ENCODE assay signal across 1 cellular context in the genomic region with DNA sequence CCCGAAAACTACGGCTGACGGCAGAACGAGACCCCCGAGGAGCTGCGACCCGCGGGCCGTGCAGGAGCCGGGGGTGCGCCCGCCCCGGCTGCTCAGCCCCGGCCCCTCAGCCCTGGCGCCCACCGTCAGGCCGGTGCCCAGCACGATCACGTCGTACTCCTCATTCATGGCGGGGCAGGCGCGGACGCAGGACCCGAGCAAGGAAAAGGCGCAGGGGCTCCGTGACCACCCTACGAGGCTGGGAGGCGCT.
TF ChIP-seq lines count a peak whose summit lies in the region.

No MANE protein-coding gene starts in this region.

TF ChIP-seq in HepG2, 621 proteins besides CTCF, POLR2A, EP300 and RAD21 (continued from another document):
- TF ChIP-seq, protein P1, sequence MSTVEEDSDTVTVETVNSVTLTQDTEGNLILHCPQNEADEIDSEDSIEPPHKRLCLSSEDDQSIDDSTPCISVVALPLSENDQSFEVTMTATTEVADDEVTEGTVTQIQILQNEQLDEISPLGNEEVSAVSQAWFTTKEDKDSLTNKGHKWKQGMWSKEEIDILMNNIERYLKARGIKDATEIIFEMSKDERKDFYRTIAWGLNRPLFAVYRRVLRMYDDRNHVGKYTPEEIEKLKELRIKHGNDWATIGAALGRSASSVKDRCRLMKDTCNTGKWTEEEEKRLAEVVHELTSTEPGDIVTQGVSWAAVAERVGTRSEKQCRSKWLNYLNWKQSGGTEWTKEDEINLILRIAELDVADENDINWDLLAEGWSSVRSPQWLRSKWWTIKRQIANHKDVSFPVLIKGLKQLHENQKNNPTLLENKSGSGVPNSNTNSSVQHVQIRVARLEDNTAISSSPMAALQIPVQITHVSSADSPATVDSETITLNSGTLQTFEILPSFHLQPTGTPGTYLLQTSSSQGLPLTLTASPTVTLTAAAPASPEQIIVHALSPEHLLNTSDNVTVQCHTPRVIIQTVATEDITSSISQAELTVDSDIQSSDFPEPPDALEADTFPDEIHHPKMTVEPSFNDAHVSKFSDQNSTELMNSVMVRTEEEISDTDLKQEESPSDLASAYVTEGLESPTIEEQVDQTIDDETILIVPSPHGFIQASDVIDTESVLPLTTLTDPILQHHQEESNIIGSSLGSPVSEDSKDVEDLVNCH (CRISPR knock-in tag; IDR thresholded peaks at IDR 0.05), result no peak
- TF ChIP-seq, protein P2, sequence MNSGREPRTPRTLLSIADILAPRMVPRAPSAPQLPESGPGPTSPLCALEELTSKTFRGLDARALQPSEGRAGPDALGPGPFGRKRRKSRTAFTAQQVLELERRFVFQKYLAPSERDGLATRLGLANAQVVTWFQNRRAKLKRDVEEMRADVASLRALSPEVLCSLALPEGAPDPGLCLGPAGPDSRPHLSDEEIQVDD (CRISPR knock-in tag; IDR thresholded peaks at IDR 0.05; ENCODE audit: borderline replicate concordance), result peak; percentile 27; the same call in 1 of the 2 replicates
- TF ChIP-seq MED1 (CRISPR knock-in tag; IDR thresholded peaks at IDR 0.05) (no peak), EHMT2 (IDR thresholded peaks at IDR 0.05; ENCODE audit: borderline replicate concordance, low read depth, low read length) (no peak), TP53 (CRISPR knock-in tag; conservative IDR thresholded peaks at IDR 0.05) (no peak), ZNF30 (CRISPR knock-in tag; IDR thresholded peaks at IDR 0.05) (no peak), KLF13 (CRISPR knock-in tag; IDR thresholded peaks at IDR 0.05) (no peak), EED (CRISPR knock-in tag; IDR thresholded peaks at IDR 0.05) (no peak), FOXA1 (IDR thresholded peaks at IDR 0.05) (no peak), FOXA1 (CRISPR knock-in tag; IDR thresholded peaks at IDR 0.05) (no peak), MED8 (CRISPR knock-in tag; IDR thresholded peaks at IDR 0.05; ENCODE audit: insufficient replicate concordance) (peak; percentile 14), RBM39 (IDR thresholded peaks at IDR 0.05; ENCODE audit: low read depth, low read length, poor library complexity, severe bottlenecking) (peak; percentile 69), NFIB (CRISPR knock-in tag; IDR thresholded peaks at IDR 0.05; ENCODE audit: borderline replicate concordance) (no peak), ZKSCAN5 (CRISPR knock-in tag; IDR thresholded peaks at IDR 0.05) (no peak), ZNF790 (CRISPR knock-in tag; IDR thresholded peaks at IDR 0.05; ENCODE audit: borderline replicate concordance) (no peak), EZH2 (conservative IDR thresholded peaks at IDR 0.05; ENCODE audit: low read depth, low read length) (no peak), ZNF326 (CRISPR knock-in tag; IDR thresholded peaks at IDR 0.05; ENCODE audit: borderline replicate concordance) (no peak), MZF1 (CRISPR knock-in tag; IDR thresholded peaks at IDR 0.05; ENCODE audit: borderline replicate concordance) (no peak), DPF2 (CRISPR knock-in tag; IDR thresholded peaks at IDR 0.05; ENCODE audit: borderline replicate concordance, low read depth) (no peak), ZMYM3 (CRISPR knock-in tag; IDR thresholded peaks at IDR 0.05) (no peak), ZNF263 (CRISPR knock-in tag; IDR thresholded peaks at IDR 0.05) (no peak), ZNF598 (CRISPR knock-in tag; IDR thresholded peaks at IDR 0.05; ENCODE audit: borderline replicate concordance) (peak; percentile 59; the same call in 1 of the 2 replicates), PCBP1 (IDR thresholded peaks at IDR 0.05; ENCODE audit: borderline replicate concordance, low read depth, low read length) (no peak)
- TF ChIP-seq, protein P3, sequence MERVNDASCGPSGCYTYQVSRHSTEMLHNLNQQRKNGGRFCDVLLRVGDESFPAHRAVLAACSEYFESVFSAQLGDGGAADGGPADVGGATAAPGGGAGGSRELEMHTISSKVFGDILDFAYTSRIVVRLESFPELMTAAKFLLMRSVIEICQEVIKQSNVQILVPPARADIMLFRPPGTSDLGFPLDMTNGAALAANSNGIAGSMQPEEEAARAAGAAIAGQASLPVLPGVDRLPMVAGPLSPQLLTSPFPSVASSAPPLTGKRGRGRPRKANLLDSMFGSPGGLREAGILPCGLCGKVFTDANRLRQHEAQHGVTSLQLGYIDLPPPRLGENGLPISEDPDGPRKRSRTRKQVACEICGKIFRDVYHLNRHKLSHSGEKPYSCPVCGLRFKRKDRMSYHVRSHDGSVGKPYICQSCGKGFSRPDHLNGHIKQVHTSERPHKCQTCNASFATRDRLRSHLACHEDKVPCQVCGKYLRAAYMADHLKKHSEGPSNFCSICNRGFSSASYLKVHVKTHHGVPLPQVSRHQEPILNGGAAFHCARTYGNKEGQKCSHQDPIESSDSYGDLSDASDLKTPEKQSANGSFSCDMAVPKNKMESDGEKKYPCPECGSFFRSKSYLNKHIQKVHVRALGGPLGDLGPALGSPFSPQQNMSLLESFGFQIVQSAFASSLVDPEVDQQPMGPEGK (CRISPR knock-in tag; IDR thresholded peaks at IDR 0.05), result no peak
- TF ChIP-seq, protein P4, sequence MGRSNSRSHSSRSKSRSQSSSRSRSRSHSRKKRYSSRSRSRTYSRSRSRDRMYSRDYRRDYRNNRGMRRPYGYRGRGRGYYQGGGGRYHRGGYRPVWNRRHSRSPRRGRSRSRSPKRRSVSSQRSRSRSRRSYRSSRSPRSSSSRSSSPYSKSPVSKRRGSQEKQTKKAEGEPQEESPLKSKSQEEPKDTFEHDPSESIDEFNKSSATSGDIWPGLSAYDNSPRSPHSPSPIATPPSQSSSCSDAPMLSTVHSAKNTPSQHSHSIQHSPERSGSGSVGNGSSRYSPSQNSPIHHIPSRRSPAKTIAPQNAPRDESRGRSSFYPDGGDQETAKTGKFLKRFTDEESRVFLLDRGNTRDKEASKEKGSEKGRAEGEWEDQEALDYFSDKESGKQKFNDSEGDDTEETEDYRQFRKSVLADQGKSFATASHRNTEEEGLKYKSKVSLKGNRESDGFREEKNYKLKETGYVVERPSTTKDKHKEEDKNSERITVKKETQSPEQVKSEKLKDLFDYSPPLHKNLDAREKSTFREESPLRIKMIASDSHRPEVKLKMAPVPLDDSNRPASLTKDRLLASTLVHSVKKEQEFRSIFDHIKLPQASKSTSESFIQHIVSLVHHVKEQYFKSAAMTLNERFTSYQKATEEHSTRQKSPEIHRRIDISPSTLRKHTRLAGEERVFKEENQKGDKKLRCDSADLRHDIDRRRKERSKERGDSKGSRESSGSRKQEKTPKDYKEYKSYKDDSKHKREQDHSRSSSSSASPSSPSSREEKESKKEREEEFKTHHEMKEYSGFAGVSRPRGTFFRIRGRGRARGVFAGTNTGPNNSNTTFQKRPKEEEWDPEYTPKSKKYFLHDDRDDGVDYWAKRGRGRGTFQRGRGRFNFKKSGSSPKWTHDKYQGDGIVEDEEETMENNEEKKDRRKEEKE (IDR thresholded peaks at IDR 0.05), result no peak
- TF ChIP-seq, protein P5, sequence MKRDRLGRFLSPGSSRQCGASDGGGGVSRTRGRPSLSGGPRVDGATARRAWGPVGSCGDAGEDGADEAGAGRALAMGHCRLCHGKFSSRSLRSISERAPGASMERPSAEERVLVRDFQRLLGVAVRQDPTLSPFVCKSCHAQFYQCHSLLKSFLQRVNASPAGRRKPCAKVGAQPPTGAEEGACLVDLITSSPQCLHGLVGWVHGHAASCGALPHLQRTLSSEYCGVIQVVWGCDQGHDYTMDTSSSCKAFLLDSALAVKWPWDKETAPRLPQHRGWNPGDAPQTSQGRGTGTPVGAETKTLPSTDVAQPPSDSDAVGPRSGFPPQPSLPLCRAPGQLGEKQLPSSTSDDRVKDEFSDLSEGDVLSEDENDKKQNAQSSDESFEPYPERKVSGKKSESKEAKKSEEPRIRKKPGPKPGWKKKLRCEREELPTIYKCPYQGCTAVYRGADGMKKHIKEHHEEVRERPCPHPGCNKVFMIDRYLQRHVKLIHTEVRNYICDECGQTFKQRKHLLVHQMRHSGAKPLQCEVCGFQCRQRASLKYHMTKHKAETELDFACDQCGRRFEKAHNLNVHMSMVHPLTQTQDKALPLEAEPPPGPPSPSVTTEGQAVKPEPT (CRISPR knock-in tag; IDR thresholded peaks at IDR 0.05; ENCODE audit: low read depth), result no peak
- TF ChIP-seq, protein P6, sequence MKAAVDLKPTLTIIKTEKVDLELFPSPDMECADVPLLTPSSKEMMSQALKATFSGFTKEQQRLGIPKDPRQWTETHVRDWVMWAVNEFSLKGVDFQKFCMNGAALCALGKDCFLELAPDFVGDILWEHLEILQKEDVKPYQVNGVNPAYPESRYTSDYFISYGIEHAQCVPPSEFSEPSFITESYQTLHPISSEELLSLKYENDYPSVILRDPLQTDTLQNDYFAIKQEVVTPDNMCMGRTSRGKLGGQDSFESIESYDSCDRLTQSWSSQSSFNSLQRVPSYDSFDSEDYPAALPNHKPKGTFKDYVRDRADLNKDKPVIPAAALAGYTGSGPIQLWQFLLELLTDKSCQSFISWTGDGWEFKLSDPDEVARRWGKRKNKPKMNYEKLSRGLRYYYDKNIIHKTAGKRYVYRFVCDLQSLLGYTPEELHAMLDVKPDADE (CRISPR knock-in tag; IDR thresholded peaks at IDR 0.05), result no peak
- TF ChIP-seq, protein P7, sequence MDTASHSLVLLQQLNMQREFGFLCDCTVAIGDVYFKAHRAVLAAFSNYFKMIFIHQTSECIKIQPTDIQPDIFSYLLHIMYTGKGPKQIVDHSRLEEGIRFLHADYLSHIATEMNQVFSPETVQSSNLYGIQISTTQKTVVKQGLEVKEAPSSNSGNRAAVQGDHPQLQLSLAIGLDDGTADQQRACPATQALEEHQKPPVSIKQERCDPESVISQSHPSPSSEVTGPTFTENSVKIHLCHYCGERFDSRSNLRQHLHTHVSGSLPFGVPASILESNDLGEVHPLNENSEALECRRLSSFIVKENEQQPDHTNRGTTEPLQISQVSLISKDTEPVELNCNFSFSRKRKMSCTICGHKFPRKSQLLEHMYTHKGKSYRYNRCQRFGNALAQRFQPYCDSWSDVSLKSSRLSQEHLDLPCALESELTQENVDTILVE (CRISPR knock-in tag; IDR thresholded peaks at IDR 0.05), result no peak
- TF ChIP-seq, protein P8, sequence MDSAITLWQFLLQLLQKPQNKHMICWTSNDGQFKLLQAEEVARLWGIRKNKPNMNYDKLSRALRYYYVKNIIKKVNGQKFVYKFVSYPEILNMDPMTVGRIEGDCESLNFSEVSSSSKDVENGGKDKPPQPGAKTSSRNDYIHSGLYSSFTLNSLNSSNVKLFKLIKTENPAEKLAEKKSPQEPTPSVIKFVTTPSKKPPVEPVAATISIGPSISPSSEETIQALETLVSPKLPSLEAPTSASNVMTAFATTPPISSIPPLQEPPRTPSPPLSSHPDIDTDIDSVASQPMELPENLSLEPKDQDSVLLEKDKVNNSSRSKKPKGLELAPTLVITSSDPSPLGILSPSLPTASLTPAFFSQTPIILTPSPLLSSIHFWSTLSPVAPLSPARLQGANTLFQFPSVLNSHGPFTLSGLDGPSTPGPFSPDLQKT (CRISPR knock-in tag; IDR thresholded peaks at IDR 0.05; ENCODE audit: borderline replicate concordance), result no peak
- TF ChIP-seq, protein P9, sequence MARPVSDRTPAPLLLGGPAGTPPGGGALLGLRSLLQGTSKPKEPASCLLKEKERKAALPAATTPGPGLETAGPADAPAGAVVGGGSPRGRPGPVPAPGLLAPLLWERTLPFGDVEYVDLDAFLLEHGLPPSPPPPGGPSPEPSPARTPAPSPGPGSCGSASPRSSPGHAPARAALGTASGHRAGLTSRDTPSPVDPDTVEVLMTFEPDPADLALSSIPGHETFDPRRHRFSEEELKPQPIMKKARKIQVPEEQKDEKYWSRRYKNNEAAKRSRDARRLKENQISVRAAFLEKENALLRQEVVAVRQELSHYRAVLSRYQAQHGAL (CRISPR knock-in tag; IDR thresholded peaks at IDR 0.05; ENCODE audit: not compliant biosample characterization), result peak; percentile 24
- TF ChIP-seq, protein P10, sequence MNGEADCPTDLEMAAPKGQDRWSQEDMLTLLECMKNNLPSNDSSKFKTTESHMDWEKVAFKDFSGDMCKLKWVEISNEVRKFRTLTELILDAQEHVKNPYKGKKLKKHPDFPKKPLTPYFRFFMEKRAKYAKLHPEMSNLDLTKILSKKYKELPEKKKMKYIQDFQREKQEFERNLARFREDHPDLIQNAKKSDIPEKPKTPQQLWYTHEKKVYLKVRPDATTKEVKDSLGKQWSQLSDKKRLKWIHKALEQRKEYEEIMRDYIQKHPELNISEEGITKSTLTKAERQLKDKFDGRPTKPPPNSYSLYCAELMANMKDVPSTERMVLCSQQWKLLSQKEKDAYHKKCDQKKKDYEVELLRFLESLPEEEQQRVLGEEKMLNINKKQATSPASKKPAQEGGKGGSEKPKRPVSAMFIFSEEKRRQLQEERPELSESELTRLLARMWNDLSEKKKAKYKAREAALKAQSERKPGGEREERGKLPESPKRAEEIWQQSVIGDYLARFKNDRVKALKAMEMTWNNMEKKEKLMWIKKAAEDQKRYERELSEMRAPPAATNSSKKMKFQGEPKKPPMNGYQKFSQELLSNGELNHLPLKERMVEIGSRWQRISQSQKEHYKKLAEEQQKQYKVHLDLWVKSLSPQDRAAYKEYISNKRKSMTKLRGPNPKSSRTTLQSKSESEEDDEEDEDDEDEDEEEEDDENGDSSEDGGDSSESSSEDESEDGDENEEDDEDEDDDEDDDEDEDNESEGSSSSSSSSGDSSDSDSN (CRISPR knock-in tag; IDR thresholded peaks at IDR 0.05), result no peak; the same call in 1 of the 2 replicates
